1 cellular context compared by ENCODE assay signal in genomic region chr17:1995321-1996242, GRCh38.
TF ChIP-seq lines count a peak whose summit lies in the region.

No MANE protein-coding gene starts in this region.

TF ChIP-seq in HepG2, 621 proteins besides CTCF, POLR2A, EP300 and RAD21 (continued from another document and continues in another):
- TF ChIP-seq ZBTB39 (CRISPR knock-in tag; IDR thresholded peaks at IDR 0.05) (no peak), MTF2 (CRISPR knock-in tag; IDR thresholded peaks at IDR 0.05; ENCODE audit: borderline replicate concordance) (no peak), ZZZ3 (CRISPR knock-in tag; IDR thresholded peaks at IDR 0.05; ENCODE audit: borderline replicate concordance) (no peak), MAFG (CRISPR knock-in tag; IDR thresholded peaks at IDR 0.05) (no peak), JUNB (CRISPR knock-in tag; IDR thresholded peaks at IDR 0.05; ENCODE audit: borderline replicate concordance) (no peak), ZKSCAN5 (CRISPR knock-in tag; IDR thresholded peaks at IDR 0.05) (no peak), FOXK2 (IDR thresholded peaks at IDR 0.05) (no peak), ZNF629 (CRISPR knock-in tag; conservative IDR thresholded peaks at IDR 0.05) (0 out of 2 replicates have a peak, but pooled peaks have one; percentile 6), NR1H2 (CRISPR knock-in tag; IDR thresholded peaks at IDR 0.05; ENCODE audit: borderline replicate concordance, low read depth) (no peak), ZNF543 (CRISPR knock-in tag; IDR thresholded peaks at IDR 0.05) (no peak), DBP (CRISPR knock-in tag; IDR thresholded peaks at IDR 0.05; ENCODE audit: not compliant biosample characterization) (no peak), TERF1 (CRISPR knock-in tag; IDR thresholded peaks at IDR 0.05) (no peak), ZNF530 (CRISPR knock-in tag; IDR thresholded peaks at IDR 0.05; ENCODE audit: low read depth) (no peak), ZHX2 (IDR thresholded peaks at IDR 0.05; ENCODE audit: low read depth) (no peak), ZHX2 (CRISPR knock-in tag; IDR thresholded peaks at IDR 0.05; ENCODE audit: borderline replicate concordance) (no peak), HCFC1 (IDR thresholded peaks at IDR 0.05; ENCODE audit: low read depth, low read length) (no peak), DMAP1 (CRISPR knock-in tag; IDR thresholded peaks at IDR 0.05) (no peak; the same call in 1 of the 2 replicates), ZNF687 (CRISPR knock-in tag; IDR thresholded peaks at IDR 0.05) (peak; percentile 58), U2AF2 (IDR thresholded peaks at IDR 0.05; ENCODE audit: low read depth, low read length) (no peak), TFAP4 (IDR thresholded peaks at IDR 0.05; ENCODE audit: borderline replicate concordance, low read depth) (no peak), SOX13 (IDR thresholded peaks at IDR 0.05) (no peak), SOX13 (CRISPR knock-in tag; conservative IDR thresholded peaks at IDR 0.05 in 1 of 2, IDR thresholded peaks at IDR 0.05 in 1 of 2) (0 out of 4 replicates have a peak, but pooled peaks of 1 of the 2 experiments have one; percentile 9), ZBTB4 (CRISPR knock-in tag; IDR thresholded peaks at IDR 0.05; ENCODE audit: borderline replicate concordance) (0 out of 2 replicates have a peak, but pooled peaks have one; percentile 61), KAT2B (IDR thresholded peaks at IDR 0.05; ENCODE audit: borderline replicate concordance, low read depth, low read length) (no peak), SNAPC5 (CRISPR knock-in tag; IDR thresholded peaks at IDR 0.05; ENCODE audit: borderline replicate concordance) (no peak), UBTF (CRISPR knock-in tag; IDR thresholded peaks at IDR 0.05) (peak; percentile 36; the same call in 1 of the 2 replicates), ZFP36L1 (CRISPR knock-in tag; IDR thresholded peaks at IDR 0.05) (no peak), ZNF605 (CRISPR knock-in tag; IDR thresholded peaks at IDR 0.05) (peak; percentile 89; the same call in 1 of the 2 replicates), ZNF350 (CRISPR knock-in tag; IDR thresholded peaks at IDR 0.05; ENCODE audit: borderline replicate concordance, low read depth) (peak; percentile 70; the same call in 1 of the 2 replicates), TBX2 (CRISPR knock-in tag; IDR thresholded peaks at IDR 0.05; ENCODE audit: borderline replicate concordance) (peak; percentile 64; the same call in 1 of the 2 replicates), ZFY (CRISPR knock-in tag; IDR thresholded peaks at IDR 0.05) (peak; percentile 38; the same call in 1 of the 2 replicates), HHEX (CRISPR knock-in tag; IDR thresholded peaks at IDR 0.05) (0 out of 2 replicates have a peak, but pooled peaks have one; percentile 26), TOPORS (CRISPR knock-in tag; IDR thresholded peaks at IDR 0.05) (no peak), ZNF12 (CRISPR knock-in tag; IDR thresholded peaks at IDR 0.05) (peak; percentile 75; the same call in 1 of the 2 replicates), ZNF878 (CRISPR knock-in tag; IDR thresholded peaks at IDR 0.05) (0 out of 2 replicates have a peak, but pooled peaks have one; percentile 27), RORA (CRISPR knock-in tag; IDR thresholded peaks at IDR 0.05) (no peak)
